In genomic region chr14:93976477-93977057, GRCh38 we compare ENCODE assay signal across 8 cellular contexts. TPM values are rescaled to one million over a fixed set of nuclear protein-coding genes. Genes with fewer than 3 reads are reported as not detected.
DNase-seq lines count a peak whose midpoint lies in the region; ATAC-seq and TF ChIP-seq lines count a peak whose summit lies in the region.

A gene with protein sequence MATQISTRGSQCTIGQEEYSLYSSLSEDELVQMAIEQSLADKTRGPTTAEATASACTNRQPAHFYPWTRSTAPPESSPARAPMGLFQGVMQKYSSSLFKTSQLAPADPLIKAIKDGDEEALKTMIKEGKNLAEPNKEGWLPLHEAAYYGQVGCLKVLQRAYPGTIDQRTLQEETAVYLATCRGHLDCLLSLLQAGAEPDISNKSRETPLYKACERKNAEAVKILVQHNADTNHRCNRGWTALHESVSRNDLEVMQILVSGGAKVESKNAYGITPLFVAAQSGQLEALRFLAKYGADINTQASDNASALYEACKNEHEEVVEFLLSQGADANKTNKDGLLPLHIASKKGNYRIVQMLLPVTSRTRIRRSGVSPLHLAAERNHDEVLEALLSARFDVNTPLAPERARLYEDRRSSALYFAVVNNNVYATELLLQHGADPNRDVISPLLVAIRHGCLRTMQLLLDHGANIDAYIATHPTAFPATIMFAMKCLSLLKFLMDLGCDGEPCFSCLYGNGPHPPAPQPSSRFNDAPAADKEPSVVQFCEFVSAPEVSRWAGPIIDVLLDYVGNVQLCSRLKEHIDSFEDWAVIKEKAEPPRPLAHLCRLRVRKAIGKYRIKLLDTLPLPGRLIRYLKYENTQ (minus strand): TSS chr14:93976570. CDS start chr14:93964539, 12,031 bp downstream.

- H3K4me1 Mint-ChIP-seq in CD8-positive, alpha-beta T cell (ENCODE audit: low read depth), result peaks cover 50% of the 10 kb centered on the region

- peak within 1 kb of the TSS; percentile 49 for H3K27ac Mint-ChIP-seq in CD8-positive, alpha-beta T cell

- peaks cover 19% of the 10 kb centered on the region for H3K9me3 Mint-ChIP-seq in CD8-positive, alpha-beta T cell

- intact Hi-C loops in CD8-positive, alpha-beta T cell (cut with DNase I, micrococcal nuclease), result no loop called here
- intact Hi-C loops in transverse colon (cut with DNase I; ENCODE audit: low total_unique reads), result no loop called here

- POLR2A ChIA-PET in CD8-positive, alpha-beta T cell (lab: Charles Lee), result interaction anchor here (1.5 kb wide), 1 partner anchor 13 kb away, joined by 3 read pairs; no protein-coding TSS in a partner anchor

- H3K36me3 ChIP-seq in CD8-positive, alpha-beta T cell (ENCODE audit: insufficient read depth, low read length), result no peaks in the 10 kb centered on the region
- H3K36me3 ChIP-seq in transverse colon (no peaks in the 10 kb centered on the region), WERI-Rb-1 (no peaks in the 10 kb centered on the region)

- in situ Hi-C loops in transverse colon (cut with MboI; ENCODE audit: low pct_ligation_motif_present in 1 of 4, low pct_unique_long_range_greater_than_20kb in 1 of 4, low sequenced_read_pairs in 3 of 4), result no loop called here

- H3K4me1 ChIP-seq in CD8-positive, alpha-beta T cell (ENCODE audit: insufficient read depth, low read length), result peaks cover 41% of the 10 kb centered on the region
- H3K4me1 ChIP-seq in transverse colon, result peaks cover 8 to 29% (median 24%) of the 10 kb centered on the region in 4 donors

- no peaks in the 10 kb centered on the region for H3K27me3 ChIP-seq in CD8-positive, alpha-beta T cell (ENCODE audit: insufficient read depth, low read length)
- H3K27me3 ChIP-seq in transverse colon, result no peaks in the 10 kb centered on the region
- H3K27me3 ChIP-seq in WERI-Rb-1 (ENCODE audit: insufficient read depth, low read depth, severe bottlenecking), result peaks cover 40% of the 10 kb centered on the region

- peak; percentile 45 for TF ChIP-seq POLR2A in transverse colon (IDR thresholded peaks at IDR 0.05)

- WGBS in transverse colon (ENCODE audit: low coverage in 1 of 2), 2 donors, result 25 to 37% methylated on average over 6 to 12 of the region's 12 CpGs

- CTCF ChIA-PET in CD8-positive, alpha-beta T cell (lab: Charles Lee), result interaction anchor here (19.7 kb wide), 1 partner anchor 38 kb away, joined by 504 read pairs; no protein-coding TSS in a partner anchor

- no peak for DNase-seq in CD8-positive, alpha-beta T cell
- DNase-seq in MV-4-11 (lab: John Stamatoyannopoulos, UW) (peak; percentile 74), germinal center (ENCODE audit: low spot score) (peak; percentile 44), transverse colon (peak; percentile 41), NCI-H748 (lab: John Stamatoyannopoulos, UW; ENCODE audit: unreplicated experiment) (no peak), NCI-H146 treated with DMSO at 0.1 percent for 48 hours (lab: John Stamatoyannopoulos, UW; ENCODE audit: unreplicated experiment) (no peak), WERI-Rb-1 (no peak)

- peaks cover 2% of the 10 kb centered on the region for H3K27me3 Mint-ChIP-seq in CD8-positive, alpha-beta T cell (ENCODE audit: low read depth)

- H3K4me3 ChIP-seq in CD8-positive, alpha-beta T cell (ENCODE audit: low read depth, low read length), result no peak within 1 kb of the TSS
- H3K4me3 ChIP-seq in transverse colon, result peak within 1 kb of the TSS; percentile 28 to 43 (median 28)
- no peak within 1 kb of the TSS for H3K4me3 ChIP-seq in WERI-Rb-1 (ENCODE audit: low read depth, low read length)

- no peak for TF ChIP-seq CTCF in CD8-positive, alpha-beta T cell (IDR thresholded peaks at IDR 0.05)
- TF ChIP-seq CTCF in transverse colon (IDR thresholded peaks at IDR 0.05) (no peak), WERI-Rb-1 (IDR thresholded peaks at IDR 0.05; ENCODE audit: low read depth, low read length) (no peak)

- peaks cover 17% of the 10 kb centered on the region for H3K9me3 ChIP-seq in CD8-positive, alpha-beta T cell (ENCODE audit: low read length)
- H3K9me3 ChIP-seq in transverse colon (no peaks in the 10 kb centered on the region), WERI-Rb-1 (ENCODE audit: severe bottlenecking) (no peaks in the 10 kb centered on the region)

- no peak for TF ChIP-seq EP300 in transverse colon (IDR thresholded peaks at IDR 0.05; ENCODE audit: low read depth)

- ATAC-seq in CD8-positive, alpha-beta T cell, result no peak
- peak; percentile 7 for ATAC-seq in GM21423 (IDR thresholded peaks at IDR 0.05; ENCODE audit: unreplicated experiment)

- H3K4me3 Mint-ChIP-seq in CD8-positive, alpha-beta T cell, result peak within 1 kb of the TSS; percentile 54

- no peak within 1 kb of the TSS for H3K27ac ChIP-seq in CD8-positive, alpha-beta T cell (ENCODE audit: low read depth, low read length)
- H3K27ac ChIP-seq in transverse colon (peak within 1 kb of the TSS; percentile 76 to 91 (median 85)), WERI-Rb-1 (no peak within 1 kb of the TSS)

- peaks cover 8% of the 10 kb centered on the region for H3K36me3 Mint-ChIP-seq in CD8-positive, alpha-beta T cell

RNA-seq across cellular contexts. Expression of the gene that starts here (rescaled TPM):
- total RNA-seq in CD8-positive, alpha-beta T cell, result 1 to 10 TPM; 1.7 to 2.8 TPM
- 10 to 100 TPM; 22.1 to 35.8 (median 27.9) TPM for total RNA-seq in transverse colon

Comparison
In these comparisons a context has a peak if more than half of its experiments do, and no peak if none do; other contexts are left out.
1. RNA of the gene that starts here (total RNA-seq): 22.1 to 35.8 TPM in transverse colon; 1.7 to 2.8 TPM in CD8-positive, alpha-beta T cell; every median in the first group is over 4 times any median in the second.
2. DNase-seq: peak in MV-4-11 (single experiment), germinal center (single experiment) and transverse colon (single experiment); none in CD8-positive, alpha-beta T cell (0 of 7), NCI-H748 (single experiment), NCI-H146 treated with DMSO at 0.1 percent for 48 hours (single experiment) and WERI-Rb-1 (single experiment).
3. H3K27ac ChIP-seq: peak in transverse colon (4 of 4); none in CD8-positive, alpha-beta T cell (single experiment) and WERI-Rb-1 (single experiment).
4. H3K4me3 ChIP-seq: peak in transverse colon (4 of 4); none in CD8-positive, alpha-beta T cell (single experiment) and WERI-Rb-1 (single experiment).